ENCODE assay signal across 8 cellular contexts in the genomic region with DNA sequence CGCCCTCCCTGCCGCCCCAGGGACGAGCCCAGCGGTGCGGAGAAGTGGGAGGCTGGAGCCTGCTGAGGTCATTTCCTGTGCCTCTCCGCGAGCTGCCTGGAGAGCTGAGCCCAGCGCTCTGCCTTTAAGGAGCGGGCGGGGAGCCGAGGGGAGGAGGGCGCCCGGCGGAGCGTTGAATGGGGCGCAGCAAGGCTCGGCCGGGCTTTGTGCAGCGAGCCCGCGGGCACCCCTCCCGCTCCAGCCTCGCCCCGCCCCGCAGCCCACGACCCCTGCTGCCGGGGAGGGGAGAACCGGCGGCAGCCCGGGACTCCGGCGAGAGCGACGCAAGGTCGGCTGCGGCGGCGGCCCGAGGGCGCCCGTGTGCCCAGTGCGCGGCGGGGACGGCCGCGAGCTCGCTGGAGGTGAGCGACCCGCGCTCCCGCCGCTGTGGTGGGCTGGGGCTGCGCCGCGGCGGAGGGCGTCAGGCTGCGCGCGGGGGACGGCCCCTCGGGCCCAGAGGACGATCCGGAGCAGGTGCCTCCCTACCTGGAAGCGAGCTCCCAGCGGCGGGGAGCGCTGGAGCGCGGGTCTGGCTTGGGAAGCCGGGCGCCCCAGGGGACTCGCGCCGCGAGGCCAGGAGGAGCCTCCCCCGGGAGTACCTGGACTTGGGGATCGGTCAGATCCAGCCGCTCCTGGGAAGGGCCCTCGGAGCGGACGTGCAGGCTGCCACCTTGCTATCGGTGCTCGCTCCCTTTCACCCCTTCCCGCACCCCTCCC. TPM values are rescaled to one million over a fixed set of nuclear protein-coding genes. Genes with fewer than 3 reads are reported as not detected.
DNase-seq lines count a peak whose midpoint lies in the region; TF ChIP-seq lines count a peak whose summit lies in the region.

A gene (plus strand): TSS at position 293 of the 756 bp plus-strand sequence. CDS start 8,578 bp downstream, outside the sequence.

- TF ChIP-seq EP300 in transverse colon (IDR thresholded peaks at IDR 0.05; ENCODE audit: low read depth), result no peak

- no peak within 1 kb of the TSS for H2AK5ac ChIP-seq in neuronal stem cell (ENCODE audit: low read depth, low read length)

- H3K27me3 ChIP-seq in neuronal stem cell (ENCODE audit: control insufficient read depth in 3 of 3, insufficient read depth in 3 of 3, low read depth in 1 of 3, low read length in 3 of 3) (peaks cover 0 to 33% (median 5%) of the 10 kb centered on the region in 3 experiments), transverse colon (no peaks in the 10 kb centered on the region)

- H3K4me1 ChIP-seq in neuronal stem cell (ENCODE audit: control insufficient read depth in 2 of 2, insufficient read depth in 1 of 2, low read depth in 1 of 2, low read length in 2 of 2) (peaks cover 0 to 1% of the 10 kb centered on the region in 2 donors), transverse colon (peaks cover 0 to 18% (median 8%) of the 10 kb centered on the region in 4 donors)

- no peak within 1 kb of the TSS for H2BK5ac ChIP-seq in neuronal stem cell (ENCODE audit: low read length)

- no peak within 1 kb of the TSS for H3K14ac ChIP-seq in neuronal stem cell (ENCODE audit: low read length)

- WGBS in neuronal stem cell (ENCODE audit: extremely low coverage in 2 of 2, insufficient read length in 2 of 2, insufficient replicate concordance in 1 of 2), 2 donors, result no CpG with 5 or more reads among the region's 86 CpGs
- 1% methylated on average over 30 of the region's 86 CpGs; no CpG with 5 or more reads in 1 of the 2 donors for WGBS in transverse colon (ENCODE audit: low coverage in 1 of 2), 2 donors

- H3K4me2 ChIP-seq in neuronal stem cell (ENCODE audit: insufficient read depth, low read length, poor library complexity, severe bottlenecking), result peak within 1 kb of the TSS; percentile 78

- peak within 1 kb of the TSS; percentile 87 for H3K9ac ChIP-seq in neuronal stem cell (ENCODE audit: low read depth, low read length, poor library complexity)

- DNase-seq in NCI-H524 (lab: John Stamatoyannopoulos, UW) (peak; percentile 66 to 82), NCI-H524 treated with DMSO at 0.1 percent for 48 hours (lab: John Stamatoyannopoulos, UW) (no peak), HuH-7.5 (ENCODE audit: low spot score) (peak; percentile 80), RPMI7951 (ENCODE audit: low read depth) (peak; percentile 75), glomerular visceral epithelial cell (ENCODE audit: extremely low spot score) (peak; percentile 86), neuronal stem cell (ENCODE audit: low spot score) (peak; percentile 61), transverse colon (peak; percentile 88)
- peak; percentile 63 for DNase-seq in activated naive CD4-positive, alpha-beta T cell treated with anti-CD3 and anti-CD28 coated beads, Interleukin-2, amount 50 U/mL, for 16 hours

- no peak within 1 kb of the TSS for H4K8ac ChIP-seq in neuronal stem cell (ENCODE audit: low read depth, low read length)

- peak within 1 kb of the TSS; percentile 26 for H3K23ac ChIP-seq in neuronal stem cell (ENCODE audit: low read depth, low read length, poor library complexity)

- peak within 1 kb of the TSS; percentile 62 to 91 for H3K4me3 ChIP-seq in neuronal stem cell (ENCODE audit: low read length in 2 of 2)
- peak within 1 kb of the TSS; percentile 21 to 89 (median 82) for H3K4me3 ChIP-seq in transverse colon

- peak within 1 kb of the TSS; percentile 96 for H4K91ac ChIP-seq in neuronal stem cell (ENCODE audit: low read depth, low read length, poor library complexity)

- H3K9me3 ChIP-seq in neuronal stem cell (replicated peaks in 1 of 2; ENCODE audit: control insufficient read depth in 2 of 2, insufficient read depth in 1 of 2, low read depth in 1 of 2, low read length in 2 of 2), result no peaks in the 10 kb centered on the region
- H3K9me3 ChIP-seq in transverse colon, result no peaks in the 10 kb centered on the region

- no peak for TF ChIP-seq CTCF in transverse colon (IDR thresholded peaks at IDR 0.05)

- in situ Hi-C loops in transverse colon (cut with MboI; ENCODE audit: low pct_ligation_motif_present in 1 of 4, low pct_unique_long_range_greater_than_20kb in 1 of 4, low sequenced_read_pairs in 3 of 4), result no loop called here

- peak; percentile 80 for TF ChIP-seq POLR2A in transverse colon (IDR thresholded peaks at IDR 0.05)

- H3K4ac ChIP-seq in neuronal stem cell (ENCODE audit: low read length), result no peak within 1 kb of the TSS

- intact Hi-C loops in transverse colon (cut with DNase I; ENCODE audit: low total_unique reads), result no loop called here

- H2AFZ ChIP-seq in neuronal stem cell (ENCODE audit: low read length), result peak within 1 kb of the TSS; percentile 99

- no peak within 1 kb of the TSS for H2BK12ac ChIP-seq in neuronal stem cell (ENCODE audit: low read length)

- H3K79me1 ChIP-seq in neuronal stem cell (ENCODE audit: low read depth, low read length), result no peaks in the 10 kb centered on the region

- peak within 1 kb of the TSS; percentile 88 for H3K18ac ChIP-seq in neuronal stem cell (ENCODE audit: low read length)

- peak within 1 kb of the TSS; percentile 77 for H2BK120ac ChIP-seq in neuronal stem cell (ENCODE audit: low read depth, low read length)

- H2BK15ac ChIP-seq in neuronal stem cell (ENCODE audit: low read length), result peak within 1 kb of the TSS; percentile 35

- H3K36me3 ChIP-seq in neuronal stem cell (replicated peaks in 1 of 2; ENCODE audit: control insufficient read depth in 2 of 2, insufficient read depth in 2 of 2, low read length in 2 of 2), result no peaks in the 10 kb centered on the region
- H3K36me3 ChIP-seq in transverse colon, result no peaks in the 10 kb centered on the region

- no peak within 1 kb of the TSS for H3K27ac ChIP-seq in neuronal stem cell (replicated peaks; ENCODE audit: low read length)
- H3K27ac ChIP-seq in transverse colon, result peak within 1 kb of the TSS; percentile 75 to 91 (median 89)

RNA-seq across cellular contexts. Expression of the gene that starts here (rescaled TPM):
- total RNA-seq in RPMI7951 (2014; rRNA removed; shearing (Covaris generic)), result 2.3 and 2.6 TPM in 2 replicates
- polyA plus RNA-seq in neuronal stem cell (2013, experiment 1 of 2), result 7.7 TPM
- polyA plus RNA-seq in neuronal stem cell (2013, experiment 2 of 2), result 8.2 TPM
- 100 to 1,000 TPM in 1 of 4 donors, 10 to 100 TPM in 3; 71.1 to 123 (median 79.7) TPM for total RNA-seq in transverse colon

Comparison
In these comparisons a context has a peak if more than half of its experiments do, and no peak if none do; other contexts are left out.
1. RNA of the gene that starts here (total RNA-seq): 71.1 to 123 TPM in transverse colon; 2.3 to 2.6 TPM in RPMI7951; every median in the first group is over 10 times any median in the second.